Comparison of ENCODE assay signal across 9 cellular contexts in the genomic region with DNA sequence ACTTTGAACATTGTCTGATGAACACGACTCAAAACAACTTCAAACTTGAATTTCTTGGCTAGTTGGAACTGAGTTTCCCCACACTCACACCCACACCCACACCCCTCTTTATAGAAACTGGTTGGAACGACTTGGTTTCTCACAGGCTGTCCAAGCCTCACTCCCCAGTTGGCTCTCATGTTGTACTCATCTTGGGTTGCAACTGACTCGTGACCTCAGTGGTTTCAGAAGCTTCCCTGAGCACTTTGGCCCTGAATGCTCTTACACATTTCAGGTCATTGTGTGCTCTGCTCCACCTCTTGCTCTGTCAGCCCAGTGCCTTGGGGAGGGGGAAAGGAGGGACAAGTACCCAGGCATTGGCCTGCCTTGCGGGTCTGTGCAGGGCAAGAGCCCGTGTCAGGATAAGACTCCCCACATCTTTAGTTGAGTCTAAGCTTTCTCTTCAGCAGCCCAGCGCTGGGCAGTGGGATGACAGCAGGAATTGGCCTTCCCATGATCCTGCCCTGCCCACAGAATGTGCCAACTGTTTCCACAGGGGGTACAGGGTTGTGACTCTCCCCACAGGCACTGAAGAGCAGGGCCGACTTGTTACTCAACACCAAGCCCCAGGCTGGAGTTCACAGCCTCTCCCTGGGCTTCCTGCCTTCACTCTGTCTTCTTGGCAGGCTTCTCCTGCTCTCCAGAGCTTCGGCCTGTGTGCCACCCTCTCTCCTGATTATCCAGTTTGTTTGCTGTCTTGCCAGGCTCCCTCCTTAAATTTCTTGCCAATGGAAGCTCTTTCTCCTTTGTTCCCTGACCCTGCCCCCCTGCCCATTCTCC.
DNase-seq lines count a peak whose midpoint lies in the region; ATAC-seq and TF ChIP-seq lines count a peak whose summit lies in the region.
"Had no signal": no experiment of that assay in that cellular context is flagged by ENCODE, and none has a peak within 500 bp of the region (broad histone marks: within the 10 kb centered on the region; RNA-seq: fewer than 3 reads in every experiment).

No MANE protein-coding gene starts in this region.

- no peak for TF ChIP-seq POLR2A in body of pancreas (IDR thresholded peaks at IDR 0.05)

- ATAC-seq in HG03175 (IDR thresholded peaks at IDR 0.05; ENCODE audit: unreplicated experiment), result peak; percentile 76
- peak; percentile 72 for ATAC-seq in body of pancreas

- peak overlapping the region in 2 of 4 donors; percentile 3 to 10 for H3K27ac ChIP-seq in body of pancreas

- no peaks in the 10 kb centered on the region for H3K27me3 ChIP-seq in body of pancreas

- H3K4me3 ChIP-seq in body of pancreas, result no peak overlapping the region

- H3K9me3 ChIP-seq in body of pancreas, result no peaks in the 10 kb centered on the region

- in situ Hi-C loops in GM13977 (cut with MboI; ENCODE audit: low pct_unique_long_range_greater_than_20kb, low sequenced_read_pairs, unreplicated experiment) (no loop called here), KBM-7 (cut with MboI; ENCODE audit: low pct_unique_long_range_greater_than_20kb, low sequenced_read_pairs) (no loop called here)

- peak; percentile 60 for DNase-seq in GM13977 (ENCODE audit: low spot score)
- DNase-seq in body of pancreas, result peak; percentile 35 to 54 (median 45)
- peak; percentile 67 for DNase-seq in midbrain (lab: John Stamatoyannopoulos, UW)
- DNase-seq in NCI-H1436 (lab: John Stamatoyannopoulos, UW), result no peak
- DNase-seq in KBM-7, result no peak
- no peak for DNase-seq in germinal center (ENCODE audit: low spot score)
- no peak for DNase-seq in NCI-H1105 treated with DMSO at 0.1 percent for 48 hours (lab: John Stamatoyannopoulos, UW)
- DNase-seq: naive B cell had no signal

- H3K4me1 ChIP-seq in body of pancreas, result peaks cover 14% of the 10 kb centered on the region

- 65 to 76% methylated on average over 7 to 8 of the region's 8 CpGs for WGBS in body of pancreas, 2 donors

- H3K36me3 ChIP-seq in body of pancreas (replicated peaks in 1 of 2; ENCODE audit: insufficient read depth in 1 of 2, low read depth in 2 of 2), result no peaks in the 10 kb centered on the region

- intact Hi-C loops in body of pancreas (cut with DNase I), result no loop called here

- no peak for TF ChIP-seq CTCF in GM13977 (IDR thresholded peaks at IDR 0.05; ENCODE audit: extremely low read depth, insufficient read depth, missing control alignments)
- TF ChIP-seq CTCF in body of pancreas (IDR thresholded peaks at IDR 0.05), result no peak

Comparison
In these comparisons a context has a peak if more than half of its experiments do, and no peak if none do; other contexts are left out.
1. DNase-seq: peak in GM13977 (single experiment), body of pancreas (4 of 4) and midbrain (single experiment); none in NCI-H1436 (single experiment), KBM-7 (single experiment), germinal center (single experiment) and NCI-H1105 treated with DMSO at 0.1 percent for 48 hours (single experiment).